In the genomic region with DNA sequence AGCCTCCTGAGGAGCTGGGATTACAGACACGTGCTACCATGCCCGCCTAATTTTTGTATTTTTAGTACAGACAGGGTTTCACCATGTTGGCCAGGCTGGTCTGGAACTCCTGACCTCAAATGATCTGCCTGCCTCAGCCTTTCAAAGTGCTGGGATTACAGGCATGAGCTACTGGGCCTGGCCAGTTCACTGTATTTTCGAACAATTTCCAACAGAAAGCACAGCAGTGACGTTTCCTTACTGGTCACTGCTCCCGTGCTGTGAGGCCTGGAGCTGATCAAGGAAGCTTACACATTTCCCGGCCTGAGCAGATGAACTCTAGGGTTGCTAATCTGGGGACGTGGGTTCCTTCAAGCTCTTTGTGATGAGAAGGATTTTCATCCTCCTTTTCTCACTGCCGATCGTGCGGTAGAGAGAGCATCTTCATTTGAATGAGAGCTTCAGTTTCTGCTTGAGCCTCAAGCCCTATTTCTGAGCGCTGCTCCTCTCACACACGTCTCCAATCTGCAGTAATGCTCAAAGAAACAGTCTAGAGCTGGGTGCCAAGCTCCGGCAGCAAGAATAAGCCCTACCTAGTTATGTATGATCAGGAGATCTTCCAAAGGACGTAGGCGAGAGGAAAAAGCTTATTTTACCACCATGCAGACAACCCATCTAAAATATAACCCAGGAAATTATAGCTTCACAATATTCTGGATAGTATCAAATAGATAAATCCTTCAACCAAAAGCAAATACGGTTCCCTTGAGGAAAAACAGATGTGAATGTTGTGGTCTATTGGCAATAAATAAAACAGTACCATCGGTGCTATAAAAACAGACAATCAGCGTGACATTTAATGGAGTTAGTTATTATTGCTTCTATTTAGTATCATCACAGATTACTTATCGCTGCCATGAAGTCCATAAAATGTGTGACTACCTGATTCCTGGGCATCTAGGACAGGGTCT, we compare ENCODE assay signal across 17 cellular contexts. TPM values are rescaled to one million over a fixed set of nuclear protein-coding genes. Genes with fewer than 3 reads are reported as not detected.
DNase-seq lines count a peak whose midpoint lies in the region; ATAC-seq and TF ChIP-seq lines count a peak whose summit lies in the region.
"Had no signal": no experiment of that assay in that cellular context is flagged by ENCODE, and none has a peak within 500 bp of the region (broad histone marks: within the 10 kb centered on the region; RNA-seq: fewer than 3 reads in every experiment).

No MANE protein-coding gene starts in this region.

- peaks cover 0 to 36% (median 14%) of the 10 kb centered on the region in 4 donors for H3K4me1 ChIP-seq in tibial artery

- H3K4me3 ChIP-seq in tibial artery = no peak overlapping the region

- no peaks in the 10 kb centered on the region for H3K27me3 ChIP-seq in tibial artery
- H3K27me3 ChIP-seq: foreskin keratinocyte had no signal

- peaks cover 9 to 21% (median 14%) of the 10 kb centered on the region in 3 donors for H3K36me3 ChIP-seq in tibial artery

- H3K4me1 Mint-ChIP-seq in activated naive CD8-positive, alpha-beta T cell treated with anti-CD3 and anti-CD28 coated beads, Interleukin-2, amount 10 ng/mL, durations not matched to agents 7 days and 5 days = peaks cover 43% of the 10 kb centered on the region
- peaks cover 42% of the 10 kb centered on the region for H3K4me1 Mint-ChIP-seq in activated naive CD8-positive, alpha-beta T cell treated with anti-CD3 and anti-CD28 coated beads for 36 hours
- H3K4me1 Mint-ChIP-seq in immature natural killer cell = no peaks in the 10 kb centered on the region

- POLR2A ChIA-PET in activated naive CD8-positive, alpha-beta T cell treated with anti-CD3 and anti-CD28 coated beads, Interleukin-2, amount 10 ng/mL, durations not matched to agents 7 days and 5 days (lab: Charles Lee) = interaction anchor here (0.8 kb wide), 1 partner anchor 71 kb away, joined by 3 read pairs; no protein-coding TSS in a partner anchor

- H3K27me3 Mint-ChIP-seq in activated naive CD8-positive, alpha-beta T cell treated with anti-CD3 and anti-CD28 coated beads, Interleukin-2, amount 10 ng/mL, durations not matched to agents 7 days and 5 days = no peaks in the 10 kb centered on the region
- no peaks in the 10 kb centered on the region for H3K27me3 Mint-ChIP-seq in activated naive CD8-positive, alpha-beta T cell treated with anti-CD3 and anti-CD28 coated beads for 36 hours
- peaks cover 0 to 1% (median 0%) of the 10 kb centered on the region in 3 donors for H3K27me3 Mint-ChIP-seq in immature natural killer cell (ENCODE audit: low read depth in 3 of 3)
- H3K27me3 Mint-ChIP-seq: type B pancreatic cell had no signal

- peak overlapping the region; percentile 58 to 64 for H3K27ac ChIP-seq in tibial artery
- H3K27ac ChIP-seq: foreskin keratinocyte had no signal

- no peaks in the 10 kb centered on the region for H3K36me3 Mint-ChIP-seq in activated naive CD8-positive, alpha-beta T cell treated with anti-CD3 and anti-CD28 coated beads, Interleukin-2, amount 10 ng/mL, durations not matched to agents 7 days and 5 days
- H3K36me3 Mint-ChIP-seq in activated naive CD8-positive, alpha-beta T cell treated with anti-CD3 and anti-CD28 coated beads for 36 hours = peaks cover 18% of the 10 kb centered on the region
- peaks cover 0 to 14% (median 10%) of the 10 kb centered on the region in 3 donors for H3K36me3 Mint-ChIP-seq in immature natural killer cell

- no peak for TF ChIP-seq CTCF in tibial artery (IDR thresholded peaks at IDR 0.05)

- H3K4me3 Mint-ChIP-seq in activated naive CD8-positive, alpha-beta T cell treated with anti-CD3 and anti-CD28 coated beads, Interleukin-2, amount 10 ng/mL, durations not matched to agents 7 days and 5 days = no peak overlapping the region
- no peak overlapping the region for H3K4me3 Mint-ChIP-seq in activated naive CD8-positive, alpha-beta T cell treated with anti-CD3 and anti-CD28 coated beads for 36 hours
- H3K4me3 Mint-ChIP-seq in immature natural killer cell = no peak overlapping the region
- H3K4me3 Mint-ChIP-seq: activated T-cell treated with anti-CD3 and anti-CD28 coated beads, Interleukin-2, amount 50 U/mL, for 4 hours; type B pancreatic cell had no signal

- no peaks in the 10 kb centered on the region for H3K9me3 Mint-ChIP-seq in activated naive CD8-positive, alpha-beta T cell treated with anti-CD3 and anti-CD28 coated beads, Interleukin-2, amount 10 ng/mL, durations not matched to agents 7 days and 5 days
- H3K9me3 Mint-ChIP-seq in activated naive CD8-positive, alpha-beta T cell treated with anti-CD3 and anti-CD28 coated beads for 36 hours = no peaks in the 10 kb centered on the region
- H3K9me3 Mint-ChIP-seq in immature natural killer cell = no peaks in the 10 kb centered on the region
- H3K9me3 Mint-ChIP-seq: activated T-cell treated with anti-CD3 and anti-CD28 coated beads, Interleukin-2, amount 50 U/mL, for 4 hours; type B pancreatic cell had no signal

- intact Hi-C loops in tibial artery (cut with DNase I; ENCODE audit: low total_unique reads) = no loop called here

- no peak for ATAC-seq in activated naive CD8-positive, alpha-beta T cell treated with anti-CD3 and anti-CD28 coated beads, Interleukin-2, amount 10 ng/mL, durations not matched to agents 7 days and 5 days (ENCODE audit: low read depth)
- ATAC-seq: activated T-cell treated with anti-CD3 and anti-CD28 coated beads, Interleukin-2, amount 50 U/mL, for 4 hours; foreskin keratinocyte had no signal

- peak overlapping the region; percentile 4 for H3K27ac Mint-ChIP-seq in activated naive CD8-positive, alpha-beta T cell treated with anti-CD3 and anti-CD28 coated beads, Interleukin-2, amount 10 ng/mL, durations not matched to agents 7 days and 5 days
- H3K27ac Mint-ChIP-seq in activated naive CD8-positive, alpha-beta T cell treated with anti-CD3 and anti-CD28 coated beads for 36 hours = no peak overlapping the region
- no peak overlapping the region for H3K27ac Mint-ChIP-seq in immature natural killer cell
- H3K27ac Mint-ChIP-seq: type B pancreatic cell had no signal

- no peaks in the 10 kb centered on the region for H3K9me3 ChIP-seq in tibial artery

- no peak for DNase-seq in activated naive CD8-positive, alpha-beta T cell treated with anti-CD3 and anti-CD28 coated beads, Interleukin-2, amount 10 ng/mL, durations not matched to agents 7 days and 5 days
- no peak for DNase-seq in activated naive CD8-positive, alpha-beta T cell treated with anti-CD3 and anti-CD28 coated beads for 36 hours
- peak; percentile 61 for DNase-seq in inferior parietal cortex (ENCODE audit: extremely low spot score)
- peak in 1 of 2 donors; percentile 76 for DNase-seq in tibial artery
- DNase-seq in iPS-NIHi11 (ENCODE audit: low spot score) = no peak
- no peak for DNase-seq in immature natural killer cell
- DNase-seq: activated T-cell treated with anti-CD3 and anti-CD28 coated beads, Interleukin-2, amount 50 U/mL, for 4 hours; COR-L47; foreskin keratinocyte; GDM1; NCI-H526; stimulated activated CD4-positive, alpha-beta T cell treated with anti-CD3 and anti-CD28 coated beads, Interleukin-15, amount 100 ng/mL, for 24 hours; T-helper 2 cell had no signal

RNA-seq across cellular contexts. Expression of gene SPATA24, which starts 7.3 kb away (rescaled TPM):
- 1 to 10 TPM; 6.3 to 6.4 TPM for total RNA-seq in activated naive CD8-positive, alpha-beta T cell treated with anti-CD3 and anti-CD28 coated beads, Interleukin-2, amount 10 ng/mL, durations not matched to agents 7 days and 5 days
- total RNA-seq in activated naive CD8-positive, alpha-beta T cell treated with anti-CD3 and anti-CD28 coated beads for 36 hours = 1 to 10 TPM; 2.2 to 4.0 TPM
- polyA plus RNA-seq in immature natural killer cell = 1 to 10 TPM in 2 of 3 donors, not detected in 1; 4.5 to 5.6 TPM

RNA-seq across cellular contexts. Expression of gene PROB1, which starts 16.3 kb away (rescaled TPM):
- 1 to 10 TPM; 4.1 to 4.3 TPM for total RNA-seq in activated naive CD8-positive, alpha-beta T cell treated with anti-CD3 and anti-CD28 coated beads, Interleukin-2, amount 10 ng/mL, durations not matched to agents 7 days and 5 days
- total RNA-seq in activated naive CD8-positive, alpha-beta T cell treated with anti-CD3 and anti-CD28 coated beads for 36 hours = 1 to 10 TPM; 5.5 to 6.2 TPM
- 1 to 10 TPM in 1 of 3 donors, under 1 TPM in 1, not detected in 1; 0.39 to 1.4 TPM for polyA plus RNA-seq in immature natural killer cell

RNA-seq across cellular contexts. Expression of gene MZB1, which starts 21.4 kb away (rescaled TPM):
- total RNA-seq in activated naive CD8-positive, alpha-beta T cell treated with anti-CD3 and anti-CD28 coated beads, Interleukin-2, amount 10 ng/mL, durations not matched to agents 7 days and 5 days = 10 to 100 TPM; 21.8 to 22.6 TPM
- 10 to 100 TPM; 10.4 to 10.6 TPM for total RNA-seq in activated naive CD8-positive, alpha-beta T cell treated with anti-CD3 and anti-CD28 coated beads for 36 hours
- 1 to 10 TPM; 1.3 to 2.9 (median 2.8) TPM for polyA plus RNA-seq in immature natural killer cell
- total RNA-seq: astrocyte, LHCN-M2 had no signal
- polyA plus RNA-seq: keratinocyte had no signal

RNA-seq across cellular contexts. Expression of gene SLC23A1, which starts 28.1 kb away (rescaled TPM):
- 1 to 10 TPM; 1.3 to 1.8 TPM for total RNA-seq in activated naive CD8-positive, alpha-beta T cell treated with anti-CD3 and anti-CD28 coated beads, Interleukin-2, amount 10 ng/mL, durations not matched to agents 7 days and 5 days
- not detected for total RNA-seq in activated naive CD8-positive, alpha-beta T cell treated with anti-CD3 and anti-CD28 coated beads for 36 hours
- under 1 TPM in 1 of 3 donors, not detected in 2; 0.19 TPM for polyA plus RNA-seq in immature natural killer cell
- total RNA-seq: activated T-cell treated with anti-CD3 and anti-CD28 coated beads, Interleukin-2, amount 50 U/mL, for 4 hours; astrocyte; foreskin keratinocyte; LHCN-M2 had no signal
- polyA plus RNA-seq: foreskin keratinocyte, keratinocyte had no signal

RNA-seq across cellular contexts. Expression of gene DNAJC18, which starts 28.2 kb away (rescaled TPM):
- 1 to 10 TPM; 4.2 to 5.7 TPM for total RNA-seq in activated naive CD8-positive, alpha-beta T cell treated with anti-CD3 and anti-CD28 coated beads, Interleukin-2, amount 10 ng/mL, durations not matched to agents 7 days and 5 days
- total RNA-seq in activated naive CD8-positive, alpha-beta T cell treated with anti-CD3 and anti-CD28 coated beads for 36 hours = 10 to 100 TPM; 20.5 to 21.8 TPM
- polyA plus RNA-seq in immature natural killer cell = 1 to 10 TPM in 2 of 3 donors, not detected in 1; 3.7 to 4.3 TPM
